ENCODE assay signal across 1 cellular context in the genomic region with DNA sequence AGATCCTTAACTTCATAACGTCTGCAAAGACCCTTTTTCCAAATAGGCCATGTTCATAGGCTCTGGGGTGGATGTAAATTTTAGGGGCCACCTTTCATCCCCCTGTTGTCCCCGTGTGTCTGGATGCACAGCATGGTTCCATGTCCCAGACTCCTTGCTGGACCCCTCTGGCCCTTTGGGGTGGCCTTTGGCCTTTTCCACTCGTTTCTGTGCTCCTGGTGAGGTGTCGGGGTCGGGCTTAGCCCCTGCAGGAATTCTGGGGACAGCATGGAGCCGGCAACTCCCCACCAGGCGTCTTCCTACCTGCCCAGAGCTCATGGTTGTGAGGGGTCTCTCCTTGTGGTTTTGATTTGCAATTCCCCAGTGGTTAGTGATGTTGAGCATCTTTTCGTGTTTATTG.
TF ChIP-seq lines count a peak whose summit lies in the region.

No MANE protein-coding gene starts in this region.

TF ChIP-seq in GM23338, 12 proteins besides CTCF, POLR2A, EP300 and RAD21 (continued from another document):
- TF ChIP-seq, protein P1, sequence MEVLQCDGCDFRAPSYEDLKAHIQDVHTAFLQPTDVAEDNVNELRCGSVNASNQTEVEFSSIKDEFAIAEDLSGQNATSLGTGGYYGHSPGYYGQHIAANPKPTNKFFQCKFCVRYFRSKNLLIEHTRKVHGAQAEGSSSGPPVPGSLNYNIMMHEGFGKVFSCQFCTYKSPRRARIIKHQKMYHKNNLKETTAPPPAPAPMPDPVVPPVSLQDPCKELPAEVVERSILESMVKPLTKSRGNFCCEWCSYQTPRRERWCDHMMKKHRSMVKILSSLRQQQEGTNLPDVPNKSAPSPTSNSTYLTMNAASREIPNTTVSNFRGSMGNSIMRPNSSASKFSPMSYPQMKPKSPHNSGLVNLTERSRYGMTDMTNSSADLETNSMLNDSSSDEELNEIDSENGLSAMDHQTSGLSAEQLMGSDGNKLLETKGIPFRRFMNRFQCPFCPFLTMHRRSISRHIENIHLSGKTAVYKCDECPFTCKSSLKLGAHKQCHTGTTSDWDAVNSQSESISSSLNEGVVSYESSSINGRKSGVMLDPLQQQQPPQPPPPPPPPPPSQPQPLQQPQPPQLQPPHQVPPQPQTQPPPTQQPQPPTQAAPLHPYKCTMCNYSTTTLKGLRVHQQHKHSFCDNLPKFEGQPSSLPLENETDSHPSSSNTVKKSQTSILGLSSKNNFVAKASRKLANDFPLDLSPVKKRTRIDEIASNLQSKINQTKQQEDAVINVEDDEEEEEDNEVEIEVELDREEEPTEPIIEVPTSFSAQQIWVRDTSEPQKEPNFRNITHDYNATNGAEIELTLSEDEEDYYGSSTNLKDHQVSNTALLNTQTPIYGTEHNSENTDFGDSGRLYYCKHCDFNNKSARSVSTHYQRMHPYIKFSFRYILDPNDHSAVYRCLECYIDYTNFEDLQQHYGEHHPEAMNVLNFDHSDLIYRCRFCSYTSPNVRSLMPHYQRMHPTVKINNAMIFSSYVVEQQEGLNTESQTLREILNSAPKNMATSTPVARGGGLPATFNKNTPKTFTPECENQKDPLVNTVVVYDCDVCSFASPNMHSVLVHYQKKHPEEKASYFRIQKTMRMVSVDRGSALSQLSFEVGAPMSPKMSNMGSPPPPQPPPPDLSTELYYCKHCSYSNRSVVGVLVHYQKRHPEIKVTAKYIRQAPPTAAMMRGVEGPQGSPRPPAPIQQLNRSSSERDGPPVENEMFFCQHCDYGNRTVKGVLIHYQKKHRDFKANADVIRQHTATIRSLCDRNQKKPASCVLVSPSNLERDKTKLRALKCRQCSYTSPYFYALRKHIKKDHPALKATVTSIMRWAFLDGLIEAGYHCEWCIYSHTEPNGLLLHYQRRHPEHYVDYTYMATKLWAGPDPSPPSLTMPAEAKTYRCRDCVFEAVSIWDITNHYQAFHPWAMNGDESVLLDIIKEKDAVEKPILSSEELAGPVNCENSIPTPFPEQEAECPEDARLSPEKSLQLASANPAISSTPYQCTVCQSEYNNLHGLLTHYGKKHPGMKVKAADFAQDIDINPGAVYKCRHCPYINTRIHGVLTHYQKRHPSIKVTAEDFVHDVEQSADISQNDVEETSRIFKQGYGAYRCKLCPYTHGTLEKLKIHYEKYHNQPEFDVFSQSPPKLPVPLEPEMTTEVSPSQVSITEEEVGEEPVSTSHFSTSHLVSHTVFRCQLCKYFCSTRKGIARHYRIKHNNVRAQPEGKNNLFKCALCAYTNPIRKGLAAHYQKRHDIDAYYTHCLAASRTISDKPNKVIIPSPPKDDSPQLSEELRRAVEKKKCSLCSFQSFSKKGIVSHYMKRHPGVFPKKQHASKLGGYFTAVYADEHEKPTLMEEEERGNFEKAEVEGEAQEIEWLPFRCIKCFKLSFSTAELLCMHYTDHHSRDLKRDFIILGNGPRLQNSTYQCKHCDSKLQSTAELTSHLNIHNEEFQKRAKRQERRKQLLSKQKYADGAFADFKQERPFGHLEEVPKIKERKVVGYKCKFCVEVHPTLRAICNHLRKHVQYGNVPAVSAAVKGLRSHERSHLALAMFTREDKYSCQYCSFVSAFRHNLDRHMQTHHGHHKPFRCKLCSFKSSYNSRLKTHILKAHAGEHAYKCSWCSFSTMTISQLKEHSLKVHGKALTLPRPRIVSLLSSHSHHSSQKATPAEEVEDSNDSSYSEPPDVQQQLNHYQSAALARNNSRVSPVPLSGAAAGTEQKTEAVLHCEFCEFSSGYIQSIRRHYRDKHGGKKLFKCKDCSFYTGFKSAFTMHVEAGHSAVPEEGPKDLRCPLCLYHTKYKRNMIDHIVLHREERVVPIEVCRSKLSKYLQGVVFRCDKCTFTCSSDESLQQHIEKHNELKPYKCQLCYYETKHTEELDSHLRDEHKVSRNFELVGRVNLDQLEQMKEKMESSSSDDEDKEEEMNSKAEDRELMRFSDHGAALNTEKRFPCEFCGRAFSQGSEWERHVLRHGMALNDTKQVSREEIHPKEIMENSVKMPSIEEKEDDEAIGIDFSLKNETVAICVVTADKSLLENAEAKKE (CRISPR knock-in tag; IDR thresholded peaks at IDR 0.05) = no peak
- TF ChIP-seq, protein P2, sequence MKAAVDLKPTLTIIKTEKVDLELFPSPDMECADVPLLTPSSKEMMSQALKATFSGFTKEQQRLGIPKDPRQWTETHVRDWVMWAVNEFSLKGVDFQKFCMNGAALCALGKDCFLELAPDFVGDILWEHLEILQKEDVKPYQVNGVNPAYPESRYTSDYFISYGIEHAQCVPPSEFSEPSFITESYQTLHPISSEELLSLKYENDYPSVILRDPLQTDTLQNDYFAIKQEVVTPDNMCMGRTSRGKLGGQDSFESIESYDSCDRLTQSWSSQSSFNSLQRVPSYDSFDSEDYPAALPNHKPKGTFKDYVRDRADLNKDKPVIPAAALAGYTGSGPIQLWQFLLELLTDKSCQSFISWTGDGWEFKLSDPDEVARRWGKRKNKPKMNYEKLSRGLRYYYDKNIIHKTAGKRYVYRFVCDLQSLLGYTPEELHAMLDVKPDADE (IDR thresholded peaks at IDR 0.05) = no peak
- TF ChIP-seq EZH2phosphoT487 (IDR thresholded peaks at IDR 0.05; ENCODE audit: unreplicated experiment) (no peak), CREB1 (CRISPR knock-in tag; IDR thresholded peaks at IDR 0.05; ENCODE audit: low read depth) (no peak)
